In genomic region chr1:94395231-94395630, GRCh38 we compare ENCODE assay signal across 16 cellular contexts. TPM values are rescaled to one million over a fixed set of nuclear protein-coding genes. Genes with fewer than 3 reads are reported as not detected.
A peak's percentile ranks its signal among the peaks of the same experiment; 100 is the strongest.
DNase-seq lines count a peak whose midpoint lies in the region; ATAC-seq and TF ChIP-seq lines count a peak whose summit lies in the region.
"Had no signal": no experiment of that assay in that cellular context is flagged by ENCODE, and none has a peak within 500 bp of the region (broad histone marks: within the 10 kb centered on the region; RNA-seq: fewer than 3 reads in every experiment).

No MANE protein-coding gene starts in this region.

- H3K9me3 ChIP-seq in endodermal cell (ENCODE audit: control insufficient read depth, low read length) = peaks cover 12% of the 10 kb centered on the region
- H3K9me3 ChIP-seq in CD8-positive, alpha-beta T cell (ENCODE audit: low read length) = no peaks in the 10 kb centered on the region
- H3K9me3 ChIP-seq: HAP-1 had no signal

- H3K27me3 ChIP-seq in GM23338 (ENCODE audit: insufficient read depth) = no peaks in the 10 kb centered on the region
- no peaks in the 10 kb centered on the region for H3K27me3 ChIP-seq in endodermal cell (ENCODE audit: control insufficient read depth, insufficient read depth, low read length, poor library complexity, severe bottlenecking)
- no peaks in the 10 kb centered on the region for H3K27me3 ChIP-seq in mesendoderm (ENCODE audit: insufficient read depth, low read length, poor library complexity)
- H3K27me3 ChIP-seq in CD8-positive, alpha-beta T cell (ENCODE audit: insufficient read depth, low read length) = no peaks in the 10 kb centered on the region
- H3K27me3 ChIP-seq: BLaER1 had no signal

- peaks cover 10% of the 10 kb centered on the region; the same call in 1 of the 2 replicates for H3K9me2 ChIP-seq in GM23338 (ENCODE audit: insufficient read depth)

- CTCF ChIA-PET in CD8-positive, alpha-beta T cell (lab: Charles Lee) = no interaction called here

- peaks cover 3% of the 10 kb centered on the region; the same call in 1 of the 3 replicates for H3K36me3 Mint-ChIP-seq in GM23338 (ENCODE audit: low read depth)
- no peaks in the 10 kb centered on the region for H3K36me3 Mint-ChIP-seq in endodermal cell (ENCODE audit: low read depth)
- H3K36me3 Mint-ChIP-seq in CD8-positive, alpha-beta T cell = no peaks in the 10 kb centered on the region
- H3K36me3 Mint-ChIP-seq: IgD-negative memory B cell had no signal

- no peak overlapping the region for H2BK120ac ChIP-seq in mesendoderm (ENCODE audit: low read depth, low read length)

- H4K5ac ChIP-seq in mesendoderm (ENCODE audit: low read length) = no peak overlapping the region

- H3K4me2 ChIP-seq in GM23338 (peak overlapping the region; percentile 54), mesendoderm (ENCODE audit: low read length) (no peak overlapping the region)
- H3K4me2 ChIP-seq: BLaER1 had no signal

- no peak overlapping the region for H3K27ac Mint-ChIP-seq in GM23338
- no peak overlapping the region for H3K27ac Mint-ChIP-seq in endodermal cell
- no peak overlapping the region for H3K27ac Mint-ChIP-seq in CD8-positive, alpha-beta T cell
- H3K27ac Mint-ChIP-seq: HFFc6, IgD-negative memory B cell had no signal

- no peak overlapping the region for H3K9ac ChIP-seq in endodermal cell (ENCODE audit: extremely low read depth, low read length, poor library complexity, severe bottlenecking)
- H3K9ac ChIP-seq in mesendoderm (ENCODE audit: low read length) = no peak overlapping the region
- H3K9ac ChIP-seq: BLaER1 had no signal

- H3K56ac ChIP-seq in mesendoderm (ENCODE audit: low read length) = no peak overlapping the region

- H3K4me1 ChIP-seq in GM23338 (ENCODE audit: insufficient read depth) (peaks cover 13% of the 10 kb centered on the region), endodermal cell (ENCODE audit: control insufficient read depth, insufficient read depth, low read length) (no peaks in the 10 kb centered on the region), mesendoderm (ENCODE audit: control insufficient read depth, low read depth, low read length) (peaks cover 19% of the 10 kb centered on the region)
- H3K4me1 ChIP-seq in CD8-positive, alpha-beta T cell (ENCODE audit: insufficient read depth, low read length) = no peaks in the 10 kb centered on the region
- H3K4me1 ChIP-seq: BLaER1, HAP-1 had no signal

- peak overlapping the region; percentile 67 for H2AFZ ChIP-seq in GM23338

- no peaks in the 10 kb centered on the region for H3K36me3 ChIP-seq in GM23338 (ENCODE audit: insufficient read depth)
- no peaks in the 10 kb centered on the region for H3K36me3 ChIP-seq in endodermal cell (ENCODE audit: control insufficient read depth, insufficient read depth, low read length)
- H3K36me3 ChIP-seq in mesendoderm (ENCODE audit: control insufficient read depth, insufficient read depth, low read length) = no peaks in the 10 kb centered on the region
- no peaks in the 10 kb centered on the region for H3K36me3 ChIP-seq in CD8-positive, alpha-beta T cell (ENCODE audit: insufficient read depth, low read length)
- H3K36me3 ChIP-seq: BLaER1, HAP-1 had no signal

- H3K79me1 ChIP-seq in mesendoderm (ENCODE audit: low read length) = no peaks in the 10 kb centered on the region

- POLR2A ChIA-PET in CD8-positive, alpha-beta T cell (lab: Charles Lee) = no interaction called here

- TF ChIP-seq CTCF in GM23338 (conservative IDR thresholded peaks at IDR 0.05; ENCODE audit: low read depth in 2 of 2) (no peak), endodermal cell (conservative IDR thresholded peaks at IDR 0.05) (no peak)
- no peak for TF ChIP-seq CTCF in CD8-positive, alpha-beta T cell (IDR thresholded peaks at IDR 0.05)

- no peak overlapping the region for H2BK5ac ChIP-seq in mesendoderm (ENCODE audit: low read length)

- no peak overlapping the region for H2AK5ac ChIP-seq in mesendoderm (ENCODE audit: low read length)

- intact Hi-C loops in CD8-positive, alpha-beta T cell (cut with DNase I, micrococcal nuclease) = no loop called here

- H3K18ac ChIP-seq in mesendoderm (ENCODE audit: low read length) = no peak overlapping the region

- H3K27me3 Mint-ChIP-seq in GM23338 (ENCODE audit: insufficient read depth, low read depth, poor library complexity) (peaks cover 2% of the 10 kb centered on the region), endodermal cell (ENCODE audit: insufficient read depth) (no peaks in the 10 kb centered on the region)
- H3K27me3 Mint-ChIP-seq in CD8-positive, alpha-beta T cell (ENCODE audit: low read depth) = peaks cover 9% of the 10 kb centered on the region

- H3K27ac ChIP-seq in GM23338 (ENCODE audit: low read depth) = no peak overlapping the region
- H3K27ac ChIP-seq in endodermal cell (ENCODE audit: low read depth, low read length) = no peak overlapping the region
- no peak overlapping the region for H3K27ac ChIP-seq in mesendoderm (ENCODE audit: low read depth, low read length)
- H3K27ac ChIP-seq in CD8-positive, alpha-beta T cell (ENCODE audit: low read depth, low read length) = no peak overlapping the region
- H3K27ac ChIP-seq: BLaER1, HL-60 had no signal

- peak; percentile 8 for DNase-seq in GM23338 (ENCODE audit: low spot score)
- peak; percentile 31 for DNase-seq in NCI-H69 (lab: John Stamatoyannopoulos, UW)
- peak; percentile 56 for DNase-seq in endodermal cell
- peak; percentile 86 for DNase-seq in mesendoderm
- no peak for DNase-seq in CD8-positive, alpha-beta T cell
- no peak for DNase-seq in pons (ENCODE audit: low spot score)
- DNase-seq: 8988T, AML-193, GOT3, HFFc6, KG1 had no signal

- no peak overlapping the region for H2BK15ac ChIP-seq in mesendoderm (replicated peaks; ENCODE audit: low read depth)

- no peak overlapping the region for H3K23ac ChIP-seq in mesendoderm (ENCODE audit: low read length)

- H3F3A ChIP-seq in GM23338 (replicated peaks; ENCODE audit: low read depth) = no peaks in the 10 kb centered on the region

- H4K20me1 ChIP-seq in GM23338 (replicated peaks; ENCODE audit: insufficient read depth) = no peaks in the 10 kb centered on the region
- H4K20me1 ChIP-seq: BLaER1 had no signal

- peak overlapping the region; percentile 23; the same call in 1 of the 3 replicates for H3K4me3 Mint-ChIP-seq in GM23338
- no peak overlapping the region for H3K4me3 Mint-ChIP-seq in endodermal cell
- no peak overlapping the region for H3K4me3 Mint-ChIP-seq in CD8-positive, alpha-beta T cell
- H3K4me3 Mint-ChIP-seq: HFFc6, IgD-negative memory B cell had no signal

- H4K8ac ChIP-seq in mesendoderm (ENCODE audit: low read depth, low read length) = no peak overlapping the region

- ATAC-seq in GM23338 (peak; percentile 64), GM19452 (IDR thresholded peaks at IDR 0.05; ENCODE audit: unreplicated experiment) (no peak)
- ATAC-seq in CD8-positive, alpha-beta T cell = no peak

- H3K4me1 Mint-ChIP-seq in GM23338 (peaks cover 23% of the 10 kb centered on the region), endodermal cell (peaks cover 19% of the 10 kb centered on the region)
- H3K4me1 Mint-ChIP-seq in CD8-positive, alpha-beta T cell (ENCODE audit: low read depth) = no peaks in the 10 kb centered on the region
- H3K4me1 Mint-ChIP-seq: IgD-negative memory B cell had no signal

- 34 to 39% methylated on average over 2 to 3 of the region's 3 CpGs for WGBS in endodermal cell (ENCODE audit: insufficient coverage in 1 of 2, insufficient read length in 1 of 2), 2 experiments
- WGBS in mesendoderm (ENCODE audit: extremely low coverage, insufficient coverage, low lambda C conversion rate) = no CpG with 5 or more reads among the region's 3 CpGs

- H3K9me3 Mint-ChIP-seq in GM23338 = peaks cover 9% of the 10 kb centered on the region; the same call in 2 of the 3 replicates
- H3K9me3 Mint-ChIP-seq in endodermal cell = peaks cover 13% of the 10 kb centered on the region
- H3K9me3 Mint-ChIP-seq in CD8-positive, alpha-beta T cell = no peaks in the 10 kb centered on the region
- H3K9me3 Mint-ChIP-seq: HFFc6 had no signal

- no peak overlapping the region for H3K4me3 ChIP-seq in GM23338
- no peak overlapping the region for H3K4me3 ChIP-seq in endodermal cell (ENCODE audit: low read length)
- H3K4me3 ChIP-seq in mesendoderm (ENCODE audit: low read length) = no peak overlapping the region
- no peak overlapping the region for H3K4me3 ChIP-seq in CD8-positive, alpha-beta T cell (ENCODE audit: low read depth, low read length)
- H3K4me3 ChIP-seq: BLaER1, HAP-1 had no signal

- no peaks in the 10 kb centered on the region for H3K79me2 ChIP-seq in GM23338 (replicated peaks; ENCODE audit: insufficient read depth)
- H3K79me2 ChIP-seq in mesendoderm (ENCODE audit: control insufficient read depth, insufficient read depth, low read length) = no peaks in the 10 kb centered on the region

- no peak overlapping the region for H3K4ac ChIP-seq in mesendoderm (ENCODE audit: low read depth, low read length)

TF ChIP-seq in GM23338, 12 proteins besides CTCF, POLR2A, EP300 and RAD21 (continues in another document):
- no peak for TF ChIP-seq ZNF331 (CRISPR knock-in tag; IDR thresholded peaks at IDR 0.05; ENCODE audit: low read depth)
- TF ChIP-seq ETS1 (IDR thresholded peaks at IDR 0.05) = no peak
- TF ChIP-seq ZNF114 (CRISPR knock-in tag; IDR thresholded peaks at IDR 0.05) = peak; percentile 43; the same call in 1 of the 2 replicates

RNA-seq across cellular contexts. Expression of gene ABCD3, which starts 23.0 kb away (rescaled TPM):
- total RNA-seq in GM23338 (2014; rRNA removed; shearing (Covaris generic)) = 20.9 and 24.0 TPM in 2 replicates
- polyA plus RNA-seq in GM23338 (2016; fragmentation: Nextera tagmentation; extraction: Ambion mirVana) = 11.1 and 12.3 TPM in 2 replicates
- 10 to 100 TPM; 28.1 to 33.3 TPM for total RNA-seq in endodermal cell
- polyA plus RNA-seq in endodermal cell (2013, experiment 1 of 2) = 33.4 TPM
- polyA plus RNA-seq in endodermal cell (2013, experiment 2 of 2) = 34.6 TPM
- polyA plus RNA-seq in mesendoderm (2013, experiment 1 of 2) = 24.6 TPM
- 23.6 TPM for polyA plus RNA-seq in mesendoderm (2013, experiment 2 of 2)
- total RNA-seq in CD8-positive, alpha-beta T cell = 10 to 100 TPM; 17.9 to 18.1 TPM

Comparison
In these comparisons a context has a peak if more than half of its experiments do, and no peak if none do; other contexts are left out.
1. DNase-seq: peak in GM23338 (single experiment), NCI-H69 (single experiment), endodermal cell (single experiment) and mesendoderm (single experiment); none in CD8-positive, alpha-beta T cell (0 of 7) and pons (single experiment).